8 cellular contexts compared by ENCODE assay signal in the genomic region with DNA sequence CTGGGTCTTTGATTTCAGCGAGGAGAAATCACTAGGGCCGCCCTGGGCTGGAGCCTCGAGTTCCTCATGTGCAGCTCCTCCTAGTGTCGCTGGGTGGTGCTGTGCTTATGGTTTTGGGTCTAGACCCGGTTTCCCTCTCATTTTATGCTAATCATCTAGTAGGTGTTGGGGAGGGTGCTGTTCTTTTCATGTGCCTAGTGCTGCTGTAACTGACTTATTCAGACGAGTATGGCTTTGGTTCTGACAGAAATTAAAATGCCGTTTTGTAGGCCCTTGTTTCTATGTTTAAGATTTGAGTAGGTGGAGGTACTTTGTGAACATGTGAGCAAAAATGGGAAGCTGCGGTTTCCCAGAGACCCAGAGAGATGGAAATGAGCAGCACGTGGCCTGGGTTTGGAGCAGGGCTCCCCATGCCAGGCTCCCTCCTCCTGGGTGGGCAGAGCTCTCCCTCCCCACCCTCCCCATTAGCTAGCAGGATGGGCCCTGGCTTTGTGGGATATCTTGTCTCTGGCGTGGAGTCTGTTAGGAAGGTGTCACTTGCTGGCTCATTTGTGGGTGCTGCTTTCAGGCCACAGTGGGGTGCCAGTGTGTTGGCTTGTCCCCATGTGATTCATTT.
DNase-seq lines count a peak whose midpoint lies in the region; ATAC-seq and TF ChIP-seq lines count a peak whose summit lies in the region.

No MANE protein-coding gene starts in this region.

- intact Hi-C loops in left colon (cut with DNase I, micrococcal nuclease) = no loop called here

- H3K27ac ChIP-seq in caudate nucleus (ENCODE audit: low read depth, low read length) = peak overlapping the region; percentile 72

- DNase-seq in AG09309 (ENCODE audit: low read depth) (peak; percentile 27), NCI-H1694 treated with DMSO at 0.1 percent for 48 hours (lab: John Stamatoyannopoulos, UW) (peak; percentile 93), UCSD-AML1 (lab: John Stamatoyannopoulos, UW; ENCODE audit: unreplicated experiment) (peak; percentile 59), caudate nucleus (lab: John Stamatoyannopoulos, UW) (peak in 51 of 61 donors; percentile 3 to 94 (median 60)), left colon (peak in 1 of 2 donors; percentile 46)
- DNase-seq in stimulated activated CD4-positive, alpha-beta T cell treated with anti-CD3 and anti-CD28 coated beads, TNF-alpha, amount 100 ng/mL, for 24 hours (ENCODE audit: low read depth in 3 of 3) = peak; percentile 28 to 53 (median 31)

- peak; percentile 91 for TF ChIP-seq CTCF in AG09309 (IDR thresholded peaks at IDR 0.05; ENCODE audit: control insufficient read depth, insufficient read depth, low read depth, low read length, missing control alignments)

- no peak overlapping the region for H3K4me3 ChIP-seq in AG09309 (ENCODE audit: control insufficient read depth, low read depth, low read length)

- ATAC-seq in GM18511 (IDR thresholded peaks at IDR 0.05; ENCODE audit: unreplicated experiment) (peak; percentile 92), HG02938 (IDR thresholded peaks at IDR 0.05; ENCODE audit: unreplicated experiment) (peak; percentile 94), left colon (peak; percentile 47)
